ENCODE assay signal across 8 cellular contexts in the genomic region with DNA sequence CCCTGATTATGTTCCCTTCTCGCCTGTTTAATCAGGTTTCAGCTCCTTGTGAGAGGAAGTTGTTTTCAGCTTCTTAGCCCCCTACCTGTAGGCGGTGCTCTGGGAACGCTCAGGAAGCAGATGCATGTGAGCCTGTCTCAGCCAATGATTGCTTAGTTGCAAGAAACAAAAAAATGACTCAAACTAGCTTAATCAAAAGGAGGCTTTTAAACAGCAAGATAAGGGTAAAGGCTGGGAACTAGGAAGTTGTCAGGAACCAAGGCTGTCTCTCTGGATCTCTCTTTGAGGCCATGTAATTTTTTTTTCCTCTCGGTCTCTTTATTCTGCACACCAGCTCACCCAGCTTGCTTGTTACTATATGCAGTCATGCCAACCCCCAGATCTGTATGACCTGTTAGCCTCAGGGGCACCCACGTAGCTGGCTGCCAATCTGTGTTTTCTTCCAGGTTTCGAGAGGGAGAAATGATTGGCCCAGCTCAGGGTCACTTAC.
DNase-seq lines count a peak whose midpoint lies in the region; ATAC-seq lines count a peak whose summit lies in the region.

No MANE protein-coding gene starts in this region.

- ATAC-seq in HG03469 (IDR thresholded peaks at IDR 0.05; ENCODE audit: unreplicated experiment) (no peak), GM21528 (IDR thresholded peaks at IDR 0.05; ENCODE audit: low FRiP score, unreplicated experiment) (no peak)

- DNase-seq in NCI-H146 (lab: John Stamatoyannopoulos, UW) (peak; percentile 28), NCI-H146 treated with DMSO at 0.1 percent for 48 hours (lab: John Stamatoyannopoulos, UW; ENCODE audit: unreplicated experiment) (no peak), RPMI7951 (ENCODE audit: low read depth) (peak; percentile 72), dermis blood vessel endothelial cell (peak; percentile 55), mucosa of gallbladder (ENCODE audit: low spot score) (peak; percentile 73), occipital lobe (lab: John Stamatoyannopoulos, UW) (no peak)

Comparison
In these comparisons a context has a peak if more than half of its experiments do, and no peak if none do; other contexts are left out.
1. DNase-seq: peak in NCI-H146 (single experiment), RPMI7951 (single experiment), dermis blood vessel endothelial cell (single experiment) and mucosa of gallbladder (single experiment); none in NCI-H146 treated with DMSO at 0.1 percent for 48 hours (single experiment) and occipital lobe (single experiment).